In genomic region chr7:51314726-51315125, GRCh38 we compare ENCODE assay signal across 11 cellular contexts. TPM values are rescaled to one million over a fixed set of nuclear protein-coding genes. Genes with fewer than 3 reads are reported as not detected.
DNase-seq lines count a peak whose midpoint lies in the region; ATAC-seq, FAIRE-seq and TF ChIP-seq lines count a peak whose summit lies in the region.
"Had no signal": no experiment of that assay in that cellular context is flagged by ENCODE, and none has a peak within 500 bp of the region (broad histone marks: within the 10 kb centered on the region; RNA-seq: fewer than 3 reads in every experiment).

No MANE protein-coding gene starts in this region.

- peak overlapping the region; percentile 95 for H3K4me3 Mint-ChIP-seq in GM23338
- peak overlapping the region; percentile 93 for H3K4me3 Mint-ChIP-seq in glutamatergic neuron (ENCODE audit: unreplicated experiment)

- H3K36me3 ChIP-seq in GM23338 (ENCODE audit: insufficient read depth) (no peaks in the 10 kb centered on the region), prostate gland (no peaks in the 10 kb centered on the region)

- H3K9me3 ChIP-seq in prostate gland, result no peaks in the 10 kb centered on the region

- peaks cover 21% of the 10 kb centered on the region for H4K20me1 ChIP-seq in GM23338 (replicated peaks; ENCODE audit: insufficient read depth)

- H3K36me3 Mint-ChIP-seq in GM23338 (ENCODE audit: low read depth) (no peaks in the 10 kb centered on the region; the same call in 2 of the 3 replicates), glutamatergic neuron (ENCODE audit: unreplicated experiment) (no peaks in the 10 kb centered on the region)

- peak overlapping the region; percentile 84 for H3K4me2 ChIP-seq in GM23338

- H3K4me3 ChIP-seq in GM23338 (peak overlapping the region; percentile 74), prostate gland (peak overlapping the region; percentile 65 to 86)

- no peak for TF ChIP-seq CTCF in GM23338 (conservative IDR thresholded peaks at IDR 0.05; ENCODE audit: low read depth in 2 of 2)
- TF ChIP-seq CTCF in glutamatergic neuron (IDR thresholded peaks at IDR 0.05; ENCODE audit: partially characterized antibody, unreplicated experiment), result no peak
- TF ChIP-seq CTCF in prostate gland (IDR thresholded peaks at IDR 0.05), result no peak

- intact Hi-C loops in prostate gland (cut with DNase I), result no loop called here

- no peaks in the 10 kb centered on the region for H3K9me2 ChIP-seq in GM23338 (ENCODE audit: insufficient read depth)

- H3K27me3 ChIP-seq in GM23338 (ENCODE audit: insufficient read depth), result peaks cover 24% of the 10 kb centered on the region
- no peaks in the 10 kb centered on the region for H3K27me3 ChIP-seq in prostate gland (replicated peaks; ENCODE audit: insufficient read depth)

- H3K9me3 Mint-ChIP-seq in GM23338 (no peaks in the 10 kb centered on the region; the same call in 2 of the 3 replicates), glutamatergic neuron (ENCODE audit: unreplicated experiment) (no peaks in the 10 kb centered on the region)

- 59% methylated on average over 4 of the region's 4 CpGs for WGBS in prostate gland

- H3K79me2 ChIP-seq in GM23338 (replicated peaks; ENCODE audit: insufficient read depth), result peaks cover 57% of the 10 kb centered on the region

- DNase-seq in GM23338 (ENCODE audit: low spot score) (no peak), NCI-H748 (lab: John Stamatoyannopoulos, UW; ENCODE audit: unreplicated experiment) (peak; percentile 66), glutamatergic neuron (no peak), prostate gland (ENCODE audit: low spot score) (peak; percentile 25), ureter (ENCODE audit: low spot score) (no peak), HUDEP-2 (lab: John Stamatoyannopoulos, UW; ENCODE audit: unreplicated experiment in 76 of 76) (no peak), RCC 7860 (ENCODE audit: low spot score) (no peak)
- DNase-seq in activated CD4-positive, alpha-beta T cell treated with anti-CD3 and anti-CD28 coated beads for 1 hour, result no peak
- DNase-seq: stimulated activated naive CD8-positive, alpha-beta T cell treated with anti-CD3 and anti-CD28 coated beads, Interleukin-15, Interleukin-2, amounts not matched to agents 100 U/mL and 50 U/mL, for 24 hours had no signal

- FAIRE-seq in RCC 7860 (lab: Jason Lieb, UNC), result no peak
- FAIRE-seq: colon had no signal

- peaks cover 67% of the 10 kb centered on the region for H3K4me1 Mint-ChIP-seq in GM23338
- H3K4me1 Mint-ChIP-seq in glutamatergic neuron (ENCODE audit: low read depth, unreplicated experiment), result peaks cover 2% of the 10 kb centered on the region

- no peak for TF ChIP-seq POLR2A in prostate gland (IDR thresholded peaks at IDR 0.05)

- peaks cover 10% of the 10 kb centered on the region for H3F3A ChIP-seq in GM23338 (replicated peaks; ENCODE audit: low read depth)

- peaks cover 40% of the 10 kb centered on the region for H3K27me3 Mint-ChIP-seq in GM23338 (ENCODE audit: insufficient read depth, low read depth, poor library complexity)
- H3K27me3 Mint-ChIP-seq in glutamatergic neuron (ENCODE audit: unreplicated experiment), result peaks cover 9% of the 10 kb centered on the region

- no peak for ATAC-seq in GM23338
- ATAC-seq: stimulated activated naive CD8-positive, alpha-beta T cell treated with anti-CD3 and anti-CD28 coated beads, Interleukin-15, Interleukin-2, amounts not matched to agents 100 U/mL and 50 U/mL, for 24 hours had no signal

- H3K27ac Mint-ChIP-seq in GM23338 (no peak overlapping the region), glutamatergic neuron (ENCODE audit: unreplicated experiment) (no peak overlapping the region)

- H3K4me1 ChIP-seq in GM23338 (ENCODE audit: insufficient read depth) (peaks cover 49% of the 10 kb centered on the region), prostate gland (replicated peaks) (no peaks in the 10 kb centered on the region)

- no peak overlapping the region for H2AFZ ChIP-seq in GM23338

- no peak overlapping the region for H3K27ac ChIP-seq in GM23338 (ENCODE audit: low read depth)
- H3K27ac ChIP-seq in prostate gland, result peak overlapping the region; percentile 90

TF ChIP-seq in GM23338, 12 proteins besides CTCF, POLR2A, EP300 and RAD21 (continues in another document):
- TF ChIP-seq ZNF331 (CRISPR knock-in tag; IDR thresholded peaks at IDR 0.05; ENCODE audit: low read depth), result no peak
- TF ChIP-seq JUNB (IDR thresholded peaks at IDR 0.05; ENCODE audit: unreplicated experiment), result no peak
- TF ChIP-seq ZNF114 (CRISPR knock-in tag; IDR thresholded peaks at IDR 0.05), result no peak
- TF ChIP-seq ZNF462 (CRISPR knock-in tag; IDR thresholded peaks at IDR 0.05), result no peak
- no peak for TF ChIP-seq EZH2 (IDR thresholded peaks at IDR 0.05; ENCODE audit: low read depth, unreplicated experiment)
- no peak for TF ChIP-seq CREB1 (CRISPR knock-in tag; IDR thresholded peaks at IDR 0.05; ENCODE audit: low read depth)
- no peak for TF ChIP-seq EZH2phosphoT487 (IDR thresholded peaks at IDR 0.05; ENCODE audit: unreplicated experiment)
- no peak for TF ChIP-seq STAT1 (IDR thresholded peaks at IDR 0.05; ENCODE audit: unreplicated experiment)
- no peak for TF ChIP-seq ETS1 (IDR thresholded peaks at IDR 0.05)

RNA-seq across cellular contexts. Expression of gene COBL, which starts 1.9 kb away (rescaled TPM):
- total RNA-seq in GM23338 (2014; rRNA removed; shearing (Covaris generic)), result 40.2 and 51.9 TPM in 2 replicates
- 16.1 and 18.3 TPM in 2 replicates for polyA plus RNA-seq in GM23338 (2016; fragmentation: Nextera tagmentation; extraction: Ambion mirVana)
- total RNA-seq in glutamatergic neuron (ENCODE audit: unreplicated experiment) (3.3 TPM), prostate gland (10 to 100 TPM; 36.5 to 46.6 TPM), ureter (1.3 TPM)
- total RNA-seq: OCI-LY7 had no signal

Comparison
In these comparisons a context has a peak if more than half of its experiments do, and no peak if none do; other contexts are left out.
1. DNase-seq: peak in NCI-H748 (single experiment) and prostate gland (single experiment); none in GM23338 (single experiment), glutamatergic neuron (single experiment), ureter (single experiment), activated CD4-positive, alpha-beta T cell treated with anti-CD3 and anti-CD28 coated beads for 1 hour (single experiment), HUDEP-2 (0 of 76) and RCC 7860 (single experiment).